ENCODE assay signal across 13 cellular contexts in genomic region chr22:45911601-45912271, GRCh38.
A peak's percentile ranks its signal among the peaks of the same experiment; 100 is the strongest.
DNase-seq lines count a peak whose midpoint lies in the region; ATAC-seq, FAIRE-seq and TF ChIP-seq lines count a peak whose summit lies in the region.
"Had no signal": no experiment of that assay in that cellular context is flagged by ENCODE, and none has a peak within 500 bp of the region (broad histone marks: within the 10 kb centered on the region; RNA-seq: fewer than 3 reads in every experiment).

No MANE protein-coding gene starts in this region.

- H3K4me1 Mint-ChIP-seq in GM23338 = no peaks in the 10 kb centered on the region
- H3K4me1 Mint-ChIP-seq: endodermal cell, memory B cell, T-cell had no signal

- H3F3A ChIP-seq in GM23338 (replicated peaks; ENCODE audit: low read depth) = no peaks in the 10 kb centered on the region

- no peak overlapping the region for H3K23ac ChIP-seq in trophoblast cell (ENCODE audit: low read length)

- H3K4ac ChIP-seq in trophoblast cell (ENCODE audit: low read depth, low read length) = no peak overlapping the region

- FAIRE-seq in bronchial epithelial cell (lab: Jason Lieb, UNC) = no peak

- no peaks in the 10 kb centered on the region for H4K20me1 ChIP-seq in GM23338 (replicated peaks; ENCODE audit: insufficient read depth)

- H2AK5ac ChIP-seq in trophoblast cell (ENCODE audit: low read length) = no peak overlapping the region

- DNase-seq in GM23338 (ENCODE audit: low spot score) (no peak), NCI-H2196 (lab: John Stamatoyannopoulos, UW; ENCODE audit: unreplicated experiment) (peak; percentile 89), bronchial epithelial cell (ENCODE audit: low read depth) (peak; percentile 65), trophoblast cell (no peak), NCI-H2227 (lab: John Stamatoyannopoulos, UW; ENCODE audit: unreplicated experiment) (no peak)
- no peak for DNase-seq in effector CD8-positive, alpha-beta T cell (lab: John Stamatoyannopoulos, UW)
- no peak for DNase-seq in activated naive CD4-positive, alpha-beta T cell treated with Interleukin-2 at 50 U/mL for 16 hours
- DNase-seq: activated T-cell treated with anti-CD3 and anti-CD28 coated beads, Interleukin-2, amount 50 U/mL, for 48 hours; endodermal cell; T-cell had no signal

- H2BK5ac ChIP-seq in trophoblast cell (ENCODE audit: low read depth, low read length, poor library complexity) = no peak overlapping the region

- H3K4me2 ChIP-seq in GM23338 (no peak overlapping the region), trophoblast cell (ENCODE audit: low read length) (no peak overlapping the region)

- WGBS in trophoblast cell (ENCODE audit: extremely low coverage, insufficient coverage, insufficient read length) = no CpG with 5 or more reads among the region's 27 CpGs

- no peak overlapping the region for H3K4me3 ChIP-seq in GM23338
- no peak overlapping the region for H3K4me3 ChIP-seq in bronchial epithelial cell (ENCODE audit: low read depth, low read length)
- H3K4me3 ChIP-seq in trophoblast cell (ENCODE audit: low read depth, low read length) = peak overlapping the region; percentile 5
- H3K4me3 ChIP-seq: tibial artery had no signal

- no peak overlapping the region for H4K12ac ChIP-seq in trophoblast cell (ENCODE audit: low read depth, low read length)

- H3K27me3 Mint-ChIP-seq in GM23338 (ENCODE audit: insufficient read depth, low read depth, poor library complexity) = peaks cover 13% of the 10 kb centered on the region

- no peaks in the 10 kb centered on the region for H3K4me1 ChIP-seq in GM23338 (ENCODE audit: insufficient read depth)
- no peaks in the 10 kb centered on the region for H3K4me1 ChIP-seq in trophoblast cell (ENCODE audit: control insufficient read depth in 1 of 2, insufficient read depth in 2 of 2, low read length in 2 of 2)

- no peak overlapping the region for H3K14ac ChIP-seq in trophoblast cell (ENCODE audit: low read length)

- no peak overlapping the region for H3K4me3 Mint-ChIP-seq in GM23338
- H3K4me3 Mint-ChIP-seq: endodermal cell, memory B cell, T-cell had no signal

- no peak overlapping the region for H2BK120ac ChIP-seq in trophoblast cell (ENCODE audit: insufficient read depth, low read length, poor library complexity)

- peak overlapping the region; percentile 18; the same call in 1 of the 2 replicates for H2AFZ ChIP-seq in GM23338
- H2AFZ ChIP-seq in trophoblast cell (ENCODE audit: insufficient read depth, low read length, poor library complexity) = no peak overlapping the region

- H2BK12ac ChIP-seq in trophoblast cell (ENCODE audit: low read length) = no peak overlapping the region

- H4K8ac ChIP-seq in trophoblast cell (ENCODE audit: low read depth, low read length) = no peak overlapping the region

- H3K9me2 ChIP-seq in GM23338 (ENCODE audit: insufficient read depth) = no peaks in the 10 kb centered on the region

- H3K27ac Mint-ChIP-seq in GM23338 = no peak overlapping the region
- H3K27ac Mint-ChIP-seq: endodermal cell, memory B cell, T-cell had no signal

- TF ChIP-seq CTCF in GM23338 (conservative IDR thresholded peaks at IDR 0.05; ENCODE audit: low read depth in 2 of 2) = no peak; a peak in 1 of 4 replicates
- peak; percentile 54 for TF ChIP-seq CTCF in bronchial epithelial cell (IDR thresholded peaks at IDR 0.05; ENCODE audit: insufficient read depth, low read length, severe bottlenecking)

- H3K27me3 ChIP-seq in GM23338 (ENCODE audit: insufficient read depth) (no peaks in the 10 kb centered on the region), bronchial epithelial cell (ENCODE audit: control insufficient read depth, insufficient read depth, low read length) (peaks cover 3% of the 10 kb centered on the region), trophoblast cell (ENCODE audit: insufficient read depth, low read length) (no peaks in the 10 kb centered on the region)

- H3K9ac ChIP-seq in trophoblast cell (ENCODE audit: low read length) = no peak overlapping the region

- H3K36me3 ChIP-seq in GM23338 (ENCODE audit: insufficient read depth) = no peaks in the 10 kb centered on the region
- no peaks in the 10 kb centered on the region for H3K36me3 ChIP-seq in bronchial epithelial cell (ENCODE audit: control insufficient read depth, insufficient read depth, low read length)
- H3K36me3 ChIP-seq in trophoblast cell (ENCODE audit: control insufficient read depth in 1 of 2, insufficient read depth in 2 of 2, low read length in 2 of 2) = no peaks in the 10 kb centered on the region
- H3K36me3 ChIP-seq: tibial artery had no signal

- peaks cover 8% of the 10 kb centered on the region for H3K9me3 ChIP-seq in trophoblast cell (ENCODE audit: insufficient read depth, low read depth, low read length)

- no peaks in the 10 kb centered on the region for H3K36me3 Mint-ChIP-seq in GM23338 (ENCODE audit: low read depth)
- H3K36me3 Mint-ChIP-seq: memory B cell, T-cell had no signal

- H3K27ac ChIP-seq in GM23338 (ENCODE audit: low read depth) (no peak overlapping the region), trophoblast cell (ENCODE audit: low read depth, low read length) (no peak overlapping the region)
- H3K27ac ChIP-seq: tibial artery had no signal

- H4K91ac ChIP-seq in trophoblast cell (ENCODE audit: low read depth, low read length) = no peak overlapping the region

- peak; percentile 25 for ATAC-seq in GM23338
- ATAC-seq in GM21717 (IDR thresholded peaks at IDR 0.05; ENCODE audit: unreplicated experiment) = no peak
- ATAC-seq: T-cell had no signal

- H3K9me3 Mint-ChIP-seq in GM23338 = no peaks in the 10 kb centered on the region; the same call in 1 of the 3 replicates

- H3K18ac ChIP-seq in trophoblast cell (ENCODE audit: low read length) = no peak overlapping the region

- no peaks in the 10 kb centered on the region for H3K79me1 ChIP-seq in trophoblast cell (ENCODE audit: low read length)

- H3K79me2 ChIP-seq in GM23338 (replicated peaks; ENCODE audit: insufficient read depth) (no peaks in the 10 kb centered on the region), trophoblast cell (ENCODE audit: control insufficient read depth, insufficient read depth, low read length, poor library complexity) (no peaks in the 10 kb centered on the region)

TF ChIP-seq in GM23338, 12 proteins besides CTCF, POLR2A, EP300 and RAD21:
- TF ChIP-seq REST (IDR thresholded peaks at IDR 0.05; ENCODE audit: unreplicated experiment) = no peak
- TF ChIP-seq POLR2AphosphoS5 (IDR thresholded peaks at IDR 0.05; ENCODE audit: low read depth) = no peak

Comparison
In these comparisons a context has a peak if more than half of its experiments do, and no peak if none do; other contexts are left out.
1. DNase-seq: peak in NCI-H2196 (single experiment) and bronchial epithelial cell (single experiment); none in GM23338 (single experiment), trophoblast cell (0 of 2), effector CD8-positive, alpha-beta T cell (single experiment), activated naive CD4-positive, alpha-beta T cell treated with Interleukin-2 at 50 U/mL for 16 hours (single experiment) and NCI-H2227 (single experiment).